In genomic region chr3:4723921-4724698, GRCh38 we compare ENCODE assay signal across 1 cellular context.
A peak's percentile ranks its signal among the peaks of the same experiment; 100 is the strongest.
TF ChIP-seq lines count a peak whose summit lies in the region.

No MANE protein-coding gene starts in this region.

TF ChIP-seq in HepG2, 621 proteins besides CTCF, POLR2A, EP300 and RAD21 (continued from another document and continues in another):
- TF ChIP-seq SATB2 (CRISPR knock-in tag; IDR thresholded peaks at IDR 0.05) (no peak), ZNF441 (CRISPR knock-in tag; IDR thresholded peaks at IDR 0.05; ENCODE audit: borderline replicate concordance) (no peak), HNRNPLL (IDR thresholded peaks at IDR 0.05; ENCODE audit: low read depth, low read length, poor library complexity, severe bottlenecking) (no peak), SAP130 (CRISPR knock-in tag; IDR thresholded peaks at IDR 0.05; ENCODE audit: low read depth) (peak; percentile 62), RBFOX2 (IDR thresholded peaks at IDR 0.05; ENCODE audit: low read depth, low read length) (no peak), KAT8 (CRISPR knock-in tag; IDR thresholded peaks at IDR 0.05) (0 out of 2 replicates have a peak, but pooled peaks have one; percentile 22), ZNF12 (CRISPR knock-in tag; IDR thresholded peaks at IDR 0.05) (no peak), ZNF296 (CRISPR knock-in tag; conservative IDR thresholded peaks at IDR 0.05) (no peak), ZNF589 (CRISPR knock-in tag; conservative IDR thresholded peaks at IDR 0.05) (no peak), RARA (CRISPR knock-in tag; IDR thresholded peaks at IDR 0.05) (peak; percentile 96), U2AF2 (IDR thresholded peaks at IDR 0.05; ENCODE audit: low read depth, low read length) (no peak), ZNF768 (CRISPR knock-in tag; IDR thresholded peaks at IDR 0.05) (no peak), MIXL1 (CRISPR knock-in tag; IDR thresholded peaks at IDR 0.05) (no peak), ZNF30 (CRISPR knock-in tag; IDR thresholded peaks at IDR 0.05) (no peak), ZNF350 (CRISPR knock-in tag; IDR thresholded peaks at IDR 0.05; ENCODE audit: borderline replicate concordance, low read depth) (no peak), SMYD3 (CRISPR knock-in tag; IDR thresholded peaks at IDR 0.05) (no peak), ZNF367 (CRISPR knock-in tag; IDR thresholded peaks at IDR 0.05; ENCODE audit: borderline replicate concordance) (no peak), EEA1 (CRISPR knock-in tag; IDR thresholded peaks at IDR 0.05; ENCODE audit: borderline replicate concordance) (no peak), PRMT3 (CRISPR knock-in tag; IDR thresholded peaks at IDR 0.05; ENCODE audit: borderline replicate concordance, low read depth) (no peak), PCBP1 (IDR thresholded peaks at IDR 0.05; ENCODE audit: borderline replicate concordance, low read depth, low read length) (no peak), ZNF703 (CRISPR knock-in tag; IDR thresholded peaks at IDR 0.05; ENCODE audit: borderline replicate concordance) (no peak), ARID5B (CRISPR knock-in tag; IDR thresholded peaks at IDR 0.05) (peak; percentile 87), SP5 (CRISPR knock-in tag; IDR thresholded peaks at IDR 0.05; ENCODE audit: borderline replicate concordance, low read depth) (0 out of 2 replicates have a peak, but pooled peaks have one; percentile 11), ZGPAT (CRISPR knock-in tag; IDR thresholded peaks at IDR 0.05) (peak; percentile 50; the same call in 1 of the 2 replicates), ZNF747 (CRISPR knock-in tag; IDR thresholded peaks at IDR 0.05; ENCODE audit: borderline replicate concordance) (no peak), EHMT2 (IDR thresholded peaks at IDR 0.05; ENCODE audit: borderline replicate concordance, low read depth, low read length) (no peak), MEIS2 (CRISPR knock-in tag; IDR thresholded peaks at IDR 0.05) (no peak), ZNF879 (CRISPR knock-in tag; IDR thresholded peaks at IDR 0.05) (no peak), TEAD2 (CRISPR knock-in tag; IDR thresholded peaks at IDR 0.05) (no peak), PHF5A (CRISPR knock-in tag; IDR thresholded peaks at IDR 0.05; ENCODE audit: low read depth, unreplicated experiment) (no peak), PAXIP1 (CRISPR knock-in tag; conservative IDR thresholded peaks at IDR 0.05) (peak; percentile 48), ZNF333 (CRISPR knock-in tag; IDR thresholded peaks at IDR 0.05; ENCODE audit: borderline replicate concordance) (no peak), ZBTB20 (CRISPR knock-in tag; IDR thresholded peaks at IDR 0.05; ENCODE audit: borderline replicate concordance, low read depth) (peak; percentile 26; the same call in 1 of the 2 replicates), ATF6 (CRISPR knock-in tag; conservative IDR thresholded peaks at IDR 0.05) (no peak), TBX2 (CRISPR knock-in tag; IDR thresholded peaks at IDR 0.05; ENCODE audit: borderline replicate concordance) (peak; percentile 58; the same call in 1 of the 2 replicates), HOXA9 (CRISPR knock-in tag; IDR thresholded peaks at IDR 0.05; ENCODE audit: borderline replicate concordance) (no peak), ZNF644 (CRISPR knock-in tag; IDR thresholded peaks at IDR 0.05; ENCODE audit: low read depth) (no peak; the same call in 1 of the 2 replicates), ZNF883 (CRISPR knock-in tag; IDR thresholded peaks at IDR 0.05; ENCODE audit: not compliant biosample characterization) (no peak), SRY (CRISPR knock-in tag; IDR thresholded peaks at IDR 0.05) (no peak), ZNF251 (CRISPR knock-in tag; IDR thresholded peaks at IDR 0.05) (no peak), NR3C1 (CRISPR knock-in tag; IDR thresholded peaks at IDR 0.05) (no peak), TBX3 (IDR thresholded peaks at IDR 0.05; ENCODE audit: borderline replicate concordance) (peak; percentile 53; the same call in 1 of the 2 replicates), ZNF326 (CRISPR knock-in tag; IDR thresholded peaks at IDR 0.05; ENCODE audit: borderline replicate concordance) (no peak), SOX5 (CRISPR knock-in tag; IDR thresholded peaks at IDR 0.05; ENCODE audit: borderline replicate concordance) (peak; percentile 60; the same call in 1 of the 2 replicates)
- TF ChIP-seq, protein P1, sequence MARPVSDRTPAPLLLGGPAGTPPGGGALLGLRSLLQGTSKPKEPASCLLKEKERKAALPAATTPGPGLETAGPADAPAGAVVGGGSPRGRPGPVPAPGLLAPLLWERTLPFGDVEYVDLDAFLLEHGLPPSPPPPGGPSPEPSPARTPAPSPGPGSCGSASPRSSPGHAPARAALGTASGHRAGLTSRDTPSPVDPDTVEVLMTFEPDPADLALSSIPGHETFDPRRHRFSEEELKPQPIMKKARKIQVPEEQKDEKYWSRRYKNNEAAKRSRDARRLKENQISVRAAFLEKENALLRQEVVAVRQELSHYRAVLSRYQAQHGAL (CRISPR knock-in tag; IDR thresholded peaks at IDR 0.05; ENCODE audit: not compliant biosample characterization) = no peak
- TF ChIP-seq, protein P2, sequence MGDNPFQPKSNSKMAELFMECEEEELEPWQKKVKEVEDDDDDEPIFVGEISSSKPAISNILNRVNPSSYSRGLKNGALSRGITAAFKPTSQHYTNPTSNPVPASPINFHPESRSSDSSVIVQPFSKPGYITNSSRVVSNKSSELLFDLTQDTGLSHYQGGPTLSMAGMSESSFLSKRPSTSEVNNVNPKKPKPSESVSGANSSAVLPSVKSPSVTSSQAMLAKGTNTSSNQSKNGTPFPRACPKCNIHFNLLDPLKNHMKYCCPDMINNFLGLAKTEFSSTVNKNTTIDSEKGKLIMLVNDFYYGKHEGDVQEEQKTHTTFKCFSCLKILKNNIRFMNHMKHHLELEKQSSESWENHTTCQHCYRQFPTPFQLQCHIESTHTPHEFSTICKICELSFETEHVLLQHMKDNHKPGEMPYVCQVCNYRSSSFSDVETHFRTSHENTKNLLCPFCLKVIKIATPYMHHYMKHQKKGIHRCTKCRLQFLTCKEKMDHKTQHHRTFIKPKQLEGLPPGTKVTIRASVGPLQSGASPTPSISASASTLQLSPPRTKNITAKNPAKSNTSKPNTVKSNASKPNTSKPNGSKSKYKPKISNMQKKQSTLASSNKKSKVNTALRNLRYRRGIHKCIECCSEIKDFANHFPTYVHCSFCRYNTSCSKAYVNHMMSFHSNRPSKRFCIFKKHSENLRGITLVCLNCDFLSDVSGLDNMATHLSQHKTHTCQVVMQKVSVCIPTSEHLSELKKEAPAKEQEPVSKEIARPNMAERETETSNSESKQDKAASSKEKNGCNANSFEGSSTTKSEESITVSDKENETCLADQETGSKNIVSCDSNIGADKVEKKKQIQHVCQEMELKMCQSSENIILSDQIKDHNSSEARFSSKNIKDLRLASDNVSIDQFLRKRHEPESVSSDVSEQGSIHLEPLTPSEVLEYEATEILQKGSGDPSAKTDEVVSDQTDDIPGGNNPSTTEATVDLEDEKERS (CRISPR knock-in tag; IDR thresholded peaks at IDR 0.05) = no peak
- TF ChIP-seq, protein P3, sequence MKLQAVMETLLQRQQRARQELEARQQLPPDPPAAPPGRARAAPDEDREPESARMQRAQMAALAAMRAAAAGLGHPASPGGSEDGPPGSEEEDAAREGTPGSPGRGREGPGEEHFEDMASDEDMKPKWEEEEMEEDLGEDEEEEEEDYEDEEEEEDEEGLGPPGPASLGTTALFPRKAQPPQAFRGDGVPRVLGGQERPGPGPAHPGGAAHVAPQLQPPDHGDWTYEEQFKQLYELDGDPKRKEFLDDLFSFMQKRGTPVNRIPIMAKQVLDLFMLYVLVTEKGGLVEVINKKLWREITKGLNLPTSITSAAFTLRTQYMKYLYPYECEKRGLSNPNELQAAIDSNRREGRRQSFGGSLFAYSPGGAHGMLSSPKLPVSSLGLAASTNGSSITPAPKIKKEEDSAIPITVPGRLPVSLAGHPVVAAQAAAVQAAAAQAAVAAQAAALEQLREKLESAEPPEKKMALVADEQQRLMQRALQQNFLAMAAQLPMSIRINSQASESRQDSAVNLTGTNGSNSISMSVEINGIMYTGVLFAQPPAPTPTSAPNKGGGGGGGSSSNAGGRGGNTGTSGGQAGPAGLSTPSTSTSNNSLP (IDR thresholded peaks at IDR 0.05; ENCODE audit: low read depth, low read length) = no peak
- TF ChIP-seq, protein P4, sequence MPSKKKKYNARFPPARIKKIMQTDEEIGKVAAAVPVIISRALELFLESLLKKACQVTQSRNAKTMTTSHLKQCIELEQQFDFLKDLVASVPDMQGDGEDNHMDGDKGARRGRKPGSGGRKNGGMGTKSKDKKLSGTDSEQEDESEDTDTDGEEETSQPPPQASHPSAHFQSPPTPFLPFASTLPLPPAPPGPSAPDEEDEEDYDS (CRISPR knock-in tag; IDR thresholded peaks at IDR 0.05) = no peak
- TF ChIP-seq, protein P5, sequence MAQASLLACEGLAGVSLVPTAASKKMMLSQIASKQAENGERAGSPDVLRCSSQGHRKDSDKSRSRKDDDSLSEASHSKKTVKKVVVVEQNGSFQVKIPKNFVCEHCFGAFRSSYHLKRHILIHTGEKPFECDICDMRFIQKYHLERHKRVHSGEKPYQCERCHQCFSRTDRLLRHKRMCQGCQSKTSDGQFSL (CRISPR knock-in tag; IDR thresholded peaks at IDR 0.05) = no peak
- TF ChIP-seq, protein P6, sequence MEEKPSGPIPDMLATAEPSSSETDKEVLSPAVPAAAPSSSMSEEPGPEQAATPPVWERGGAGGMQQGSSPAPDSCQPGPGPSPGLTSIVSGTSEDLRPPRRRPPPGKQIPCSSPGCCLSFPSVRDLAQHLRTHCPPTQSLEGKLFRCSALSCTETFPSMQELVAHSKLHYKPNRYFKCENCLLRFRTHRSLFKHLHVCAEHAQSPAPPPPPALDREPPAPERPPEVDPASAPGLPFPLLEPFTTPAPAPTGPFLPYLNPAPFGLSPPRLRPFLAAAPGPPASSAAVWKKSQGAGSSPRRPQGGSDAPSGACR (CRISPR knock-in tag; IDR thresholded peaks at IDR 0.05) = no peak
